21 cellular contexts compared by ENCODE assay signal in the genomic region with DNA sequence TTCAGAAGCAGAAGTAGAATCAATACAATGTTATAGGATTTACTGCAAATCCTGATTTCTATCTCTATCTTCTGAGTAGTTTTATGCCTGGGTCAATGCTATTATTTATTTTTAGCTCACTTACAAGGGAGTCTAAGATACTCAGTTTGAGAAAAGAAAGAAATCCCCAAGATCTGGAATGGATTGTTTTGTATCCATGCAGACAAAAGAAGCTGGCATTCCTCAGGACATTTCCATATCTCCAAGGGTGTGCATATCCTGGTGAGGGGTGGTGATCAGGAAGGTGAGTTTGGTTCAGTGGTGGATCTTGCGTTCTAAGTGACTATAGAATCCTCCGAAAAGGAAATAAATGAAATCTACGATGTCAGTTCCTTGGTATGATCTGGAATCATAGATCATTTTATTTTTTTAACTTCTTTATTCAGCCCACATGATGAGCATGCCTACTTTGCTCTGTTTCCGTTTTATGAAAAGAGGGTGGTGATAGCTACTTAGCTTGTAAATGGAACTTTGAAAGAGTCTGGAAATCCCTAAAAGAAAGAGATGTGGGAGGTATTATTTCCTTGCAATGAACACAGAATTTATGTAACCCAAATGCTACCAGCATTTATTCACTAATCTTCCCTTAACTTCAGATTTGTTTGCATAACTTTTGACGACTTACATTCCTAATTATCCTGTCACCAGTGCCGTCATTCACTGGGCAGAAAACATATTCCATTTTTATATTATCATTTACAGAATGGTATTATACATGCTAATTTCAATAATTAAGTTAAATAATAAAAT.
"Had no signal": no experiment of that assay in that cellular context is flagged by ENCODE, and none has a peak within 500 bp of the region (broad histone marks: within the 10 kb centered on the region; RNA-seq: fewer than 3 reads in every experiment).

No MANE protein-coding gene starts in this region.

- H3K36me3 ChIP-seq: brain microvascular endothelial cell, gastroesophageal sphincter, heart left ventricle, left lung, suprapubic skin, transverse colon had no signal

- H3K4me1 ChIP-seq: left lung, suprapubic skin, transverse colon had no signal

- H3K27me3 ChIP-seq: brain microvascular endothelial cell, dorsolateral prefrontal cortex, gastroesophageal sphincter, heart left ventricle, left lung, suprapubic skin, transverse colon had no signal

- ATAC-seq: gastroesophageal sphincter; heart left ventricle; left lung; right cardiac atrium; stimulated activated naive CD8-positive, alpha-beta T cell treated with anti-CD3 and anti-CD28 coated beads, Interleukin-15, amount 100 ng/mL, for 72 hours had no signal

- H3K4me3 ChIP-seq: dorsolateral prefrontal cortex, gastroesophageal sphincter, heart left ventricle, left lung, suprapubic skin, transverse colon had no signal

- H3K9me3 ChIP-seq: gastroesophageal sphincter, heart left ventricle, left lung, suprapubic skin, transverse colon had no signal

- DNase-seq: activated CD4-positive, CD25-positive, alpha-beta regulatory T cell treated with anti-CD3 and anti-CD28 coated beads, Interleukin-2, amount 50 U/mL, for 72 hours; activated CD8-positive, alpha-beta memory T cell treated with anti-CD3 and anti-CD28 coated beads for 24 hours; activated CD8-positive, alpha-beta memory T cell treated with anti-CD3 and anti-CD28 coated beads, Interleukin-2, amount 50 U/mL, for 48 hours; activated effector memory CD4-positive, alpha-beta T cell treated with Interleukin-2 at 50 U/mL for 16 hours; activated naive CD4-positive, alpha-beta T cell treated with anti-CD3 and anti-CD28 coated beads, Interleukin-2, amount 50 U/mL, for 16 hours; activated T-cell treated with anti-CD3 and anti-CD28 coated beads, Interleukin-2, amount 50 U/mL, for 48 hours; aorta; brain microvascular endothelial cell; central memory CD4-positive, alpha-beta T cell; dorsolateral prefrontal cortex; erythroblast; heart left ventricle; kidney; left lung; midbrain; right cardiac atrium; stimulated activated naive CD8-positive, alpha-beta T cell treated with anti-CD3 and anti-CD28 coated beads, Interleukin-15, amount 100 ng/mL, for 72 hours; transverse colon had no signal

- FAIRE-seq: colon, kidney had no signal

- H3K27ac ChIP-seq: brain microvascular endothelial cell, left lung, suprapubic skin had no signal
